14 cellular contexts compared by ENCODE assay signal in genomic region chr10:131081386-131081785, GRCh38.
DNase-seq lines count a peak whose midpoint lies in the region; ATAC-seq and TF ChIP-seq lines count a peak whose summit lies in the region.
"Had no signal": no experiment of that assay in that cellular context is flagged by ENCODE, and none has a peak within 500 bp of the region (broad histone marks: within the 10 kb centered on the region; RNA-seq: fewer than 3 reads in every experiment).

No MANE protein-coding gene starts in this region.

- no peak overlapping the region for H3K4me3 ChIP-seq in uterus
- H3K4me3 ChIP-seq: coronary artery had no signal

- no peak for TF ChIP-seq POLR2A in uterus (IDR thresholded peaks at IDR 0.05)

- H3K27ac ChIP-seq in uterus: no peak overlapping the region
- H3K27ac ChIP-seq: coronary artery had no signal

- H3K27me3 ChIP-seq in uterus: no peaks in the 10 kb centered on the region

- no peaks in the 10 kb centered on the region for H3K36me3 Mint-ChIP-seq in activated T-cell treated with anti-CD3 and anti-CD28 coated beads, Interleukin-2, amount 50 U/mL, for 4 hours (ENCODE audit: insufficient read depth)
- H3K36me3 Mint-ChIP-seq in T-helper 1 cell treated with Interleukin-12 subunit alpha and Interleukin-12 subunit beta and Interleukin-4 antibody, amounts not matched to agents 30 μg/mL and 1 μg/mL, for 36 hours (ENCODE audit: low read depth): no peaks in the 10 kb centered on the region
- no peaks in the 10 kb centered on the region for H3K36me3 Mint-ChIP-seq in naive thymus-derived CD8-positive, alpha-beta T cell
- H3K36me3 Mint-ChIP-seq in progenitor cell of endocrine pancreas (ENCODE audit: insufficient read depth): no peaks in the 10 kb centered on the region
- H3K36me3 Mint-ChIP-seq: CD8-positive, alpha-beta memory T cell had no signal

- H3K4me1 Mint-ChIP-seq in activated T-cell treated with anti-CD3 and anti-CD28 coated beads, Interleukin-2, amount 50 U/mL, for 4 hours (ENCODE audit: low read depth): peaks cover 4% of the 10 kb centered on the region
- peaks cover 9% of the 10 kb centered on the region for H3K4me1 Mint-ChIP-seq in T-helper 1 cell treated with Interleukin-12 subunit alpha and Interleukin-12 subunit beta and Interleukin-4 antibody, amounts not matched to agents 30 μg/mL and 1 μg/mL, for 36 hours (ENCODE audit: low read depth)
- H3K4me1 Mint-ChIP-seq in naive thymus-derived CD8-positive, alpha-beta T cell: peaks cover 12 to 44% (median 25%) of the 10 kb centered on the region in 4 donors
- peaks cover 2% of the 10 kb centered on the region for H3K4me1 Mint-ChIP-seq in progenitor cell of endocrine pancreas (ENCODE audit: low read depth)
- H3K4me1 Mint-ChIP-seq: activated T-helper 17 cell treated with anti-CD3 and anti-CD28 coated beads, Interleukin-2, amount 50 U/mL, for 72 hours; CD8-positive, alpha-beta memory T cell had no signal

- DNase-seq in activated T-cell treated with anti-CD3 and anti-CD28 coated beads, Interleukin-2, amount 50 U/mL, for 4 hours: no peak
- DNase-seq in activated T-cell treated with anti-CD3 and anti-CD28 coated beads for 4 hours (no peak), GDM1 (lab: John Stamatoyannopoulos, UW) (peak; percentile 4), progenitor cell of endocrine pancreas (ENCODE audit: low spot score, unreplicated experiment) (no peak), NCI-H128 (lab: John Stamatoyannopoulos, UW; ENCODE audit: unreplicated experiment) (no peak), uterus (no peak)
- DNase-seq in naive thymus-derived CD8-positive, alpha-beta T cell: peak in 2 of 10 donors; percentile 6 to 15
- DNase-seq: CD8-positive, alpha-beta memory T cell; mesenchymal stem cell; NCI-H446; nephron progenitor cell had no signal

- no peaks in the 10 kb centered on the region for H3K4me1 ChIP-seq in uterus

- TF ChIP-seq CTCF in progenitor cell of endocrine pancreas (IDR thresholded peaks at IDR 0.05; ENCODE audit: unreplicated experiment) (no peak), uterus (IDR thresholded peaks at IDR 0.05) (no peak)

- no peaks in the 10 kb centered on the region for H3K36me3 ChIP-seq in uterus

- peak overlapping the region; percentile 64 for H3K27ac Mint-ChIP-seq in T-helper 1 cell treated with Interleukin-12 subunit alpha and Interleukin-12 subunit beta and Interleukin-4 antibody, amounts not matched to agents 30 μg/mL and 1 μg/mL, for 36 hours
- peak overlapping the region in 8 of 10 donors; percentile 75 to 95 (median 86) for H3K27ac Mint-ChIP-seq in naive thymus-derived CD8-positive, alpha-beta T cell
- no peak overlapping the region for H3K27ac Mint-ChIP-seq in progenitor cell of endocrine pancreas
- H3K27ac Mint-ChIP-seq: activated T-helper 17 cell treated with anti-CD3 and anti-CD28 coated beads, Interleukin-2, amount 50 U/mL, for 72 hours; CD8-positive, alpha-beta memory T cell; nephron progenitor cell had no signal

- POLR2A ChIA-PET in naive thymus-derived CD8-positive, alpha-beta T cell (lab: Charles Lee): no interaction called here

- H3K4me3 Mint-ChIP-seq in activated T-cell treated with anti-CD3 and anti-CD28 coated beads, Interleukin-2, amount 50 U/mL, for 4 hours: no peak overlapping the region
- no peak overlapping the region for H3K4me3 Mint-ChIP-seq in T-helper 1 cell treated with Interleukin-12 subunit alpha and Interleukin-12 subunit beta and Interleukin-4 antibody, amounts not matched to agents 30 μg/mL and 1 μg/mL, for 36 hours
- peak overlapping the region in 9 of 10 donors; percentile 26 to 77 (median 49) for H3K4me3 Mint-ChIP-seq in naive thymus-derived CD8-positive, alpha-beta T cell
- no peak overlapping the region for H3K4me3 Mint-ChIP-seq in progenitor cell of endocrine pancreas (ENCODE audit: low read depth)
- H3K4me3 Mint-ChIP-seq: activated T-helper 17 cell treated with anti-CD3 and anti-CD28 coated beads, Interleukin-2, amount 50 U/mL, for 72 hours; CD8-positive, alpha-beta memory T cell; nephron progenitor cell had no signal

- H3K27me3 Mint-ChIP-seq in activated T-cell treated with anti-CD3 and anti-CD28 coated beads, Interleukin-2, amount 50 U/mL, for 4 hours (ENCODE audit: low read depth): no peaks in the 10 kb centered on the region
- no peaks in the 10 kb centered on the region for H3K27me3 Mint-ChIP-seq in T-helper 1 cell treated with Interleukin-12 subunit alpha and Interleukin-12 subunit beta and Interleukin-4 antibody, amounts not matched to agents 30 μg/mL and 1 μg/mL, for 36 hours (ENCODE audit: low read depth)
- peaks cover 0 to 8% (median 0%) of the 10 kb centered on the region in 5 donors for H3K27me3 Mint-ChIP-seq in naive thymus-derived CD8-positive, alpha-beta T cell
- peaks cover 29% of the 10 kb centered on the region for H3K27me3 Mint-ChIP-seq in progenitor cell of endocrine pancreas

- intact Hi-C loops in uterus (cut with DNase I; ENCODE audit: low total_unique reads): no loop called here

- no peaks in the 10 kb centered on the region for H3K9me3 ChIP-seq in uterus

- peak; percentile 22 to 28 for ATAC-seq in activated T-cell treated with anti-CD3 and anti-CD28 coated beads, Interleukin-2, amount 50 U/mL, for 4 hours
- peak; percentile 57 to 65 for ATAC-seq in naive thymus-derived CD8-positive, alpha-beta T cell
- ATAC-seq: activated T-helper 17 cell treated with anti-CD3 and anti-CD28 coated beads, Interleukin-2, amount 50 U/mL, for 72 hours had no signal

- no peaks in the 10 kb centered on the region for H3K9me3 Mint-ChIP-seq in activated T-cell treated with anti-CD3 and anti-CD28 coated beads, Interleukin-2, amount 50 U/mL, for 4 hours
- no peaks in the 10 kb centered on the region for H3K9me3 Mint-ChIP-seq in T-helper 1 cell treated with Interleukin-12 subunit alpha and Interleukin-12 subunit beta and Interleukin-4 antibody, amounts not matched to agents 30 μg/mL and 1 μg/mL, for 36 hours
- peaks cover 0 to 2% (median 0%) of the 10 kb centered on the region in 9 donors for H3K9me3 Mint-ChIP-seq in naive thymus-derived CD8-positive, alpha-beta T cell
- H3K9me3 Mint-ChIP-seq in progenitor cell of endocrine pancreas (ENCODE audit: low read depth): no peaks in the 10 kb centered on the region
- H3K9me3 Mint-ChIP-seq: activated T-helper 17 cell treated with anti-CD3 and anti-CD28 coated beads, Interleukin-2, amount 50 U/mL, for 72 hours; nephron progenitor cell had no signal

Comparison
In these comparisons a context has a peak if more than half of its experiments do, and no peak if none do; other contexts are left out.
1. H3K4me3 Mint-ChIP-seq: peak in naive thymus-derived CD8-positive, alpha-beta T cell (9 of 10); none in activated T-cell treated with anti-CD3 and anti-CD28 coated beads, Interleukin-2, amount 50 U/mL, for 4 hours (single experiment), T-helper 1 cell treated with Interleukin-12 subunit alpha and Interleukin-12 subunit beta and Interleukin-4 antibody, amounts not matched to agents 30 μg/mL and 1 μg/mL, for 36 hours (single experiment) and progenitor cell of endocrine pancreas (single experiment).